In the genomic region with DNA sequence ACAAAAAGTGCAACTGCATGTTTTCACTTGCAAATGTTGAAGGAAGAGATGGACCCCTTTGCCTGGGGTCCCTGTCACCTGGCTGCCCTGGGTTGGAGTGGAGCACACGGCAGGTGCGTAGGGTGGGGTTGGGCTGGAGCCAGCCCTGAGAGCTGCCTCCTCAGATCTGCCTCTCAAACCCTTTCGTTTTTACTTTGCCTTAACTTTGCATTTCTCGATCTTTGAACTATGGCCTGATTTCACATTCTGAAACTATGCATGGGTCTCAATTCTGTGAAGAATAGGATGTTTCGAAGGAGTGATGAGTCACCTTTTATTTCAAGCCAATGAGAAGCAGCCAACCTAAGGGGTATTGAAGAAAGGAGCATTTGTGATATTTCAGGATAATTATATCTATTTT, we compare ENCODE assay signal across 1 cellular context.
A peak's percentile ranks its signal among the peaks of the same experiment; 100 is the strongest.
TF ChIP-seq lines count a peak whose summit lies in the region.

No MANE protein-coding gene starts in this region.

TF ChIP-seq in GM12878, 131 proteins besides CTCF, POLR2A, EP300 and RAD21 (continued from another document and continues in another):
- TF ChIP-seq, protein P1, sequence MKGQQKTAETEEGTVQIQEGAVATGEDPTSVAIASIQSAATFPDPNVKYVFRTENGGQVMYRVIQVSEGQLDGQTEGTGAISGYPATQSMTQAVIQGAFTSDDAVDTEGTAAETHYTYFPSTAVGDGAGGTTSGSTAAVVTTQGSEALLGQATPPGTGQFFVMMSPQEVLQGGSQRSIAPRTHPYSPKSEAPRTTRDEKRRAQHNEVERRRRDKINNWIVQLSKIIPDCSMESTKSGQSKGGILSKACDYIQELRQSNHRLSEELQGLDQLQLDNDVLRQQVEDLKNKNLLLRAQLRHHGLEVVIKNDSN (IDR thresholded peaks at IDR 0.05; ENCODE audit: borderline replicate concordance, extremely low read length, insufficient read depth, low read depth, low read length) = no peak
- TF ChIP-seq CHD2 (IDR thresholded peaks at IDR 0.05; ENCODE audit: borderline replicate concordance, low read depth, low read length) (no peak), EED (IDR thresholded peaks at IDR 0.05; ENCODE audit: low read depth) (no peak), GABPA (IDR thresholded peaks at IDR 0.05; ENCODE audit: low read depth) (peak; percentile 39; the same call in 1 of the 2 replicates), MTA2 (IDR thresholded peaks at IDR 0.05; ENCODE audit: low read depth) (peak; percentile 38; the same call in 1 of the 2 replicates), BHLHE40 (IDR thresholded peaks at IDR 0.05; ENCODE audit: borderline replicate concordance in 1 of 2, low read depth in 2 of 2, low read length in 1 of 2) (peak; percentile 47 to 55; a peak in 2 of 4 replicates), POLR2AphosphoS2 (IDR thresholded peaks at IDR 0.05; ENCODE audit: low read depth, low read length) (no peak), IKZF1 (conservative IDR thresholded peaks at IDR 0.05) (no peak), ZNF384 (IDR thresholded peaks at IDR 0.05; ENCODE audit: borderline replicate concordance, low read depth, low read length) (no peak), SMAD5 (IDR thresholded peaks at IDR 0.05; ENCODE audit: low read depth) (no peak), ATF7 (IDR thresholded peaks at IDR 0.05; ENCODE audit: low read depth) (peak; percentile 54), CBX5 (IDR thresholded peaks at IDR 0.05; ENCODE audit: low read depth) (no peak), BRCA1 (IDR thresholded peaks at IDR 0.05; ENCODE audit: low read depth, low read length) (no peak), POU2F2 (IDR thresholded peaks at IDR 0.05; ENCODE audit: borderline replicate concordance, low read depth, low read length) (peak; percentile 93; the same call in 2 of the 3 replicates), CBX3 (IDR thresholded peaks at IDR 0.05; ENCODE audit: borderline replicate concordance, low read depth) (no peak), TCF12 (IDR thresholded peaks at IDR 0.05; ENCODE audit: low read depth, low read length) (peak; percentile 87), WRNIP1 (IDR thresholded peaks at IDR 0.05; ENCODE audit: borderline replicate concordance, low read depth, low read length) (no peak), RBBP5 (conservative IDR thresholded peaks at IDR 0.05) (no peak), JUND (IDR thresholded peaks at IDR 0.05; ENCODE audit: low read depth, low read length) (peak; percentile 44; the same call in 1 of the 2 replicates), STAT1 (conservative IDR thresholded peaks at IDR 0.05) (no peak), SMC3 (IDR thresholded peaks at IDR 0.05; ENCODE audit: borderline replicate concordance, low read length) (no peak), DPF2 (IDR thresholded peaks at IDR 0.05) (no peak), JUNB (IDR thresholded peaks at IDR 0.05) (peak; percentile 85), SIN3A (IDR thresholded peaks at IDR 0.05; ENCODE audit: low read depth, low read length) (no peak), IRF4 (IDR thresholded peaks at IDR 0.05; ENCODE audit: low read depth, low read length) (peak; percentile 66; the same call in 1 of the 2 replicates), TCF7 (IDR thresholded peaks at IDR 0.05; ENCODE audit: borderline replicate concordance) (peak; percentile 59), PAX5 (IDR thresholded peaks at IDR 0.05; ENCODE audit: borderline replicate concordance, low read depth, low read length) (peak; percentile 75; the same call in 1 of the 2 replicates), ZNF622 (IDR thresholded peaks at IDR 0.05) (no peak), SREBF1 (IDR thresholded peaks at IDR 0.05; ENCODE audit: low read length) (peak; percentile 58; the same call in 1 of the 2 replicates), IKZF2 (IDR thresholded peaks at IDR 0.05) (peak; percentile 13 to 37; a peak in 1 of 4 replicates), SMAD1 (IDR thresholded peaks at IDR 0.05; ENCODE audit: low read depth, partially characterized antibody) (no peak), YY1 (IDR thresholded peaks at IDR 0.05; ENCODE audit: low read depth, low read length) (no peak), ZBED1 (IDR thresholded peaks at IDR 0.05; ENCODE audit: borderline replicate concordance) (peak; percentile 52; the same call in 1 of the 2 replicates), HDAC2 (IDR thresholded peaks at IDR 0.05) (no peak)
- TF ChIP-seq, protein P2, sequence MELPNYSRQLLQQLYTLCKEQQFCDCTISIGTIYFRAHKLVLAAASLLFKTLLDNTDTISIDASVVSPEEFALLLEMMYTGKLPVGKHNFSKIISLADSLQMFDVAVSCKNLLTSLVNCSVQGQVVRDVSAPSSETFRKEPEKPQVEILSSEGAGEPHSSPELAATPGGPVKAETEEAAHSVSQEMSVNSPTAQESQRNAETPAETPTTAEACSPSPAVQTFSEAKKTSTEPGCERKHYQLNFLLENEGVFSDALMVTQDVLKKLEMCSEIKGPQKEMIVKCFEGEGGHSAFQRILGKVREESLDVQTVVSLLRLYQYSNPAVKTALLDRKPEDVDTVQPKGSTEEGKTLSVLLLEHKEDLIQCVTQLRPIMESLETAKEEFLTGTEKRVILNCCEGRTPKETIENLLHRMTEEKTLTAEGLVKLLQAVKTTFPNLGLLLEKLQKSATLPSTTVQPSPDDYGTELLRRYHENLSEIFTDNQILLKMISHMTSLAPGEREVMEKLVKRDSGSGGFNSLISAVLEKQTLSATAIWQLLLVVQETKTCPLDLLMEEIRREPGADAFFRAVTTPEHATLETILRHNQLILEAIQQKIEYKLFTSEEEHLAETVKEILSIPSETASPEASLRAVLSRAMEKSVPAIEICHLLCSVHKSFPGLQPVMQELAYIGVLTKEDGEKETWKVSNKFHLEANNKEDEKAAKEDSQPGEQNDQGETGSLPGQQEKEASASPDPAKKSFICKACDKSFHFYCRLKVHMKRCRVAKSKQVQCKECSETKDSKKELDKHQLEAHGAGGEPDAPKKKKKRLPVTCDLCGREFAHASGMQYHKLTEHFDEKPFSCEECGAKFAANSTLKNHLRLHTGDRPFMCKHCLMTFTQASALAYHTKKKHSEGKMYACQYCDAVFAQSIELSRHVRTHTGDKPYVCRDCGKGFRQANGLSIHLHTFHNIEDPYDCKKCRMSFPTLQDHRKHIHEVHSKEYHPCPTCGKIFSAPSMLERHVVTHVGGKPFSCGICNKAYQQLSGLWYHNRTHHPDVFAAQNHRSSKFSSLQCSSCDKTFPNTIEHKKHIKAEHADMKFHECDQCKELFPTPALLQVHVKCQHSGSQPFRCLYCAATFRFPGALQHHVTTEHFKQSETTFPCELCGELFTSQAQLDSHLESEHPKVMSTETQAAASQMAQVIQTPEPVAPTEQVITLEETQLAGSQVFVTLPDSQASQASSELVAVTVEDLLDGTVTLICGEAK (IDR thresholded peaks at IDR 0.05; ENCODE audit: borderline replicate concordance) = no peak
- TF ChIP-seq, protein P3, sequence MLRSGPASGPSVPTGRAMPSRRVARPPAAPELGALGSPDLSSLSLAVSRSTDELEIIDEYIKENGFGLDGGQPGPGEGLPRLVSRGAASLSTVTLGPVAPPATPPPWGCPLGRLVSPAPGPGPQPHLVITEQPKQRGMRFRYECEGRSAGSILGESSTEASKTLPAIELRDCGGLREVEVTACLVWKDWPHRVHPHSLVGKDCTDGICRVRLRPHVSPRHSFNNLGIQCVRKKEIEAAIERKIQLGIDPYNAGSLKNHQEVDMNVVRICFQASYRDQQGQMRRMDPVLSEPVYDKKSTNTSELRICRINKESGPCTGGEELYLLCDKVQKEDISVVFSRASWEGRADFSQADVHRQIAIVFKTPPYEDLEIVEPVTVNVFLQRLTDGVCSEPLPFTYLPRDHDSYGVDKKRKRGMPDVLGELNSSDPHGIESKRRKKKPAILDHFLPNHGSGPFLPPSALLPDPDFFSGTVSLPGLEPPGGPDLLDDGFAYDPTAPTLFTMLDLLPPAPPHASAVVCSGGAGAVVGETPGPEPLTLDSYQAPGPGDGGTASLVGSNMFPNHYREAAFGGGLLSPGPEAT (IDR thresholded peaks at IDR 0.05; ENCODE audit: low read depth) = peak; percentile 17; the same call in 1 of the 2 replicates
- TF ChIP-seq, protein P4, sequence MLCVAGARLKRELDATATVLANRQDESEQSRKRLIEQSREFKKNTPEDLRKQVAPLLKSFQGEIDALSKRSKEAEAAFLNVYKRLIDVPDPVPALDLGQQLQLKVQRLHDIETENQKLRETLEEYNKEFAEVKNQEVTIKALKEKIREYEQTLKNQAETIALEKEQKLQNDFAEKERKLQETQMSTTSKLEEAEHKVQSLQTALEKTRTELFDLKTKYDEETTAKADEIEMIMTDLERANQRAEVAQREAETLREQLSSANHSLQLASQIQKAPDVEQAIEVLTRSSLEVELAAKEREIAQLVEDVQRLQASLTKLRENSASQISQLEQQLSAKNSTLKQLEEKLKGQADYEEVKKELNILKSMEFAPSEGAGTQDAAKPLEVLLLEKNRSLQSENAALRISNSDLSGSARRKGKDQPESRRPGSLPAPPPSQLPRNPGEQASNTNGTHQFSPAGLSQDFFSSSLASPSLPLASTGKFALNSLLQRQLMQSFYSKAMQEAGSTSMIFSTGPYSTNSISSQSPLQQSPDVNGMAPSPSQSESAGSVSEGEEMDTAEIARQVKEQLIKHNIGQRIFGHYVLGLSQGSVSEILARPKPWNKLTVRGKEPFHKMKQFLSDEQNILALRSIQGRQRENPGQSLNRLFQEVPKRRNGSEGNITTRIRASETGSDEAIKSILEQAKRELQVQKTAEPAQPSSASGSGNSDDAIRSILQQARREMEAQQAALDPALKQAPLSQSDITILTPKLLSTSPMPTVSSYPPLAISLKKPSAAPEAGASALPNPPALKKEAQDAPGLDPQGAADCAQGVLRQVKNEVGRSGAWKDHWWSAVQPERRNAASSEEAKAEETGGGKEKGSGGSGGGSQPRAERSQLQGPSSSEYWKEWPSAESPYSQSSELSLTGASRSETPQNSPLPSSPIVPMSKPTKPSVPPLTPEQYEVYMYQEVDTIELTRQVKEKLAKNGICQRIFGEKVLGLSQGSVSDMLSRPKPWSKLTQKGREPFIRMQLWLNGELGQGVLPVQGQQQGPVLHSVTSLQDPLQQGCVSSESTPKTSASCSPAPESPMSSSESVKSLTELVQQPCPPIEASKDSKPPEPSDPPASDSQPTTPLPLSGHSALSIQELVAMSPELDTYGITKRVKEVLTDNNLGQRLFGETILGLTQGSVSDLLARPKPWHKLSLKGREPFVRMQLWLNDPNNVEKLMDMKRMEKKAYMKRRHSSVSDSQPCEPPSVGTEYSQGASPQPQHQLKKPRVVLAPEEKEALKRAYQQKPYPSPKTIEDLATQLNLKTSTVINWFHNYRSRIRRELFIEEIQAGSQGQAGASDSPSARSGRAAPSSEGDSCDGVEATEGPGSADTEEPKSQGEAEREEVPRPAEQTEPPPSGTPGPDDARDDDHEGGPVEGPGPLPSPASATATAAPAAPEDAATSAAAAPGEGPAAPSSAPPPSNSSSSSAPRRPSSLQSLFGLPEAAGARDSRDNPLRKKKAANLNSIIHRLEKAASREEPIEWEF (IDR thresholded peaks at IDR 0.05; ENCODE audit: insufficient replicate concordance, low read depth, low read length) = no peak
- TF ChIP-seq, protein P5, sequence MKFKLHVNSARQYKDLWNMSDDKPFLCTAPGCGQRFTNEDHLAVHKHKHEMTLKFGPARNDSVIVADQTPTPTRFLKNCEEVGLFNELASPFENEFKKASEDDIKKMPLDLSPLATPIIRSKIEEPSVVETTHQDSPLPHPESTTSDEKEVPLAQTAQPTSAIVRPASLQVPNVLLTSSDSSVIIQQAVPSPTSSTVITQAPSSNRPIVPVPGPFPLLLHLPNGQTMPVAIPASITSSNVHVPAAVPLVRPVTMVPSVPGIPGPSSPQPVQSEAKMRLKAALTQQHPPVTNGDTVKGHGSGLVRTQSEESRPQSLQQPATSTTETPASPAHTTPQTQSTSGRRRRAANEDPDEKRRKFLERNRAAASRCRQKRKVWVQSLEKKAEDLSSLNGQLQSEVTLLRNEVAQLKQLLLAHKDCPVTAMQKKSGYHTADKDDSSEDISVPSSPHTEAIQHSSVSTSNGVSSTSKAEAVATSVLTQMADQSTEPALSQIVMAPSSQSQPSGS (IDR thresholded peaks at IDR 0.05; ENCODE audit: low read length) = peak; percentile 83
- TF ChIP-seq, protein P6, sequence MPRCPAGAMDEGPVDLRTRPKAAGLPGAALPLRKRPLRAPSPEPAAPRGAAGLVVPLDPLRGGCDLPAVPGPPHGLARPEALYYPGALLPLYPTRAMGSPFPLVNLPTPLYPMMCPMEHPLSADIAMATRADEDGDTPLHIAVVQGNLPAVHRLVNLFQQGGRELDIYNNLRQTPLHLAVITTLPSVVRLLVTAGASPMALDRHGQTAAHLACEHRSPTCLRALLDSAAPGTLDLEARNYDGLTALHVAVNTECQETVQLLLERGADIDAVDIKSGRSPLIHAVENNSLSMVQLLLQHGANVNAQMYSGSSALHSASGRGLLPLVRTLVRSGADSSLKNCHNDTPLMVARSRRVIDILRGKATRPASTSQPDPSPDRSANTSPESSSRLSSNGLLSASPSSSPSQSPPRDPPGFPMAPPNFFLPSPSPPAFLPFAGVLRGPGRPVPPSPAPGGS (IDR thresholded peaks at IDR 0.05; ENCODE audit: borderline replicate concordance, insufficient read depth, low read depth, low read length, poor library complexity, severe bottlenecking) = no peak
- TF ChIP-seq, protein P7, sequence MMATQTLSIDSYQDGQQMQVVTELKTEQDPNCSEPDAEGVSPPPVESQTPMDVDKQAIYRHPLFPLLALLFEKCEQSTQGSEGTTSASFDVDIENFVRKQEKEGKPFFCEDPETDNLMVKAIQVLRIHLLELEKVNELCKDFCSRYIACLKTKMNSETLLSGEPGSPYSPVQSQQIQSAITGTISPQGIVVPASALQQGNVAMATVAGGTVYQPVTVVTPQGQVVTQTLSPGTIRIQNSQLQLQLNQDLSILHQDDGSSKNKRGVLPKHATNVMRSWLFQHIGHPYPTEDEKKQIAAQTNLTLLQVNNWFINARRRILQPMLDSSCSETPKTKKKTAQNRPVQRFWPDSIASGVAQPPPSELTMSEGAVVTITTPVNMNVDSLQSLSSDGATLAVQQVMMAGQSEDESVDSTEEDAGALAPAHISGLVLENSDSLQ (IDR thresholded peaks at IDR 0.05) = peak; percentile 63; the same call in 1 of the 2 replicates
- TF ChIP-seq, protein P8, sequence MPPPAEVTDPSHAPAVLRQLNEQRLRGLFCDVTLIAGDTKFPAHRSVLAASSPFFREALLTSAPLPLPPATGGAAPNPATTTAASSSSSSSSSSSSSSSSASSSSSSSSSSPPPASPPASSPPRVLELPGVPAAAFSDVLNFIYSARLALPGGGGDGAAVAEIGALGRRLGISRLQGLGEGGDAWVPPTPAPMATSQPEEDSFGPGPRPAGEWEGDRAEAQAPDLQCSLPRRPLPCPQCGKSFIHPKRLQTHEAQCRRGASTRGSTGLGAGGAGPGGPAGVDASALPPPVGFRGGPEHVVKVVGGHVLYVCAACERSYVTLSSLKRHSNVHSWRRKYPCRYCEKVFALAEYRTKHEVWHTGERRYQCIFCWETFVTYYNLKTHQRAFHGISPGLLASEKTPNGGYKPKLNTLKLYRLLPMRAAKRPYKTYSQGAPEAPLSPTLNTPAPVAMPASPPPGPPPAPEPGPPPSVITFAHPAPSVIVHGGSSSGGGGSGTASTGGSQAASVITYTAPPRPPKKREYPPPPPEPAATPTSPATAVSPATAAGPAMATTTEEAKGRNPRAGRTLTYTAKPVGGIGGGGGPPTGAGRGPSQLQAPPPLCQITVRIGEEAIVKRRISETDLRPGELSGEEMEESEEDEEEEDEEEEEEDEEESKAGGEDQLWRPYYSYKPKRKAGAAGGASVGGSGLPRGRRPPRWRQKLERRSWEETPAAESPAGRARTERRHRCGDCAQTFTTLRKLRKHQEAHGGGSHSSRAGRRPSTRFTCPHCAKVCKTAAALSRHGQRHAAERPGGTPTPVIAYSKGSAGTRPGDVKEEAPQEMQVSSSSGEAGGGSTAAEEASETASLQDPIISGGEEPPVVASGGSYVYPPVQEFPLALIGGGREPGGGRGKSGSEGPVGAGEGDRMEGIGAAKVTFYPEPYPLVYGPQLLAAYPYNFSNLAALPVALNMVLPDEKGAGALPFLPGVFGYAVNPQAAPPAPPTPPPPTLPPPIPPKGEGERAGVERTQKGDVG (CRISPR knock-in tag; IDR thresholded peaks at IDR 0.05) = no peak
